Comparison of ENCODE assay signal across 23 cellular contexts in the genomic region with DNA sequence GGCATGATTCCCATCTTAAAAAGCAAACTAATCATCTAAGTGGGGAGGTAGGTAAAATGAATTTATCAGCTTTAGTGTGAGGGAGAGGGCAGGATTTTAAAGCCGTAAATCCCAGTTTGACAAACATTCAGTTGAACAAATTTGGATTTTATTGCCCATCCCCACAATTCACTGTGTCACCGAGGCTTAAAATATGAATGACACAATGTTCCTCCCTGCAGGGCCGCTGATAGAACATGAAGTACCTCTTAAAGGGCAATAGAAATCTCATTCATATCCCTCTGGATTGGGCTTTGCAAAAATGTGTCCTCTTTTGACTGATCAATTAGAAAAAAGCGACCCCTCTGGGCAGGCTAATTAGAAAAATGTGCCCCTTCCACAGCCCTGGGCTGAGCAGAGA.
"Had no signal": no experiment of that assay in that cellular context is flagged by ENCODE, and none has a peak within 500 bp of the region (broad histone marks: within the 10 kb centered on the region; RNA-seq: fewer than 3 reads in every experiment).

No MANE protein-coding gene starts in this region.

- H3K27ac ChIP-seq: gastroesophageal sphincter, heart right ventricle, left ventricle myocardium inferior, lower lobe of right lung, parathyroid adenoma, stomach, thyroid gland, upper lobe of left lung had no signal

- H3K36me3 ChIP-seq: gastroesophageal sphincter, heart right ventricle, left ventricle myocardium inferior, lower lobe of right lung, stomach, thyroid gland, upper lobe of left lung had no signal

- H3K79me2 ChIP-seq: parathyroid adenoma had no signal

- H3K9me3 ChIP-seq: lower lobe of right lung, mucosa of descending colon, thyroid gland had no signal

- H3K27me3 ChIP-seq: gastroesophageal sphincter, heart right ventricle, stomach, thyroid gland, upper lobe of left lung had no signal

- H3K9ac ChIP-seq: parathyroid adenoma had no signal

- H2AFZ ChIP-seq: parathyroid adenoma had no signal

- ATAC-seq: effector memory CD8-positive, alpha-beta T cell; gastroesophageal sphincter; left colon; lower lobe of right lung; mucosa of descending colon; natural killer cell treated with Interleukin-12 subunit alpha and Interleukin-12 subunit beta and Interleukin-15 and Interleukin-18, amount 100 ng/mL, for 72 hours; sciatic nerve; stimulated activated effector memory CD8-positive, alpha-beta T cell treated with anti-CD3 and anti-CD28 coated beads, Interleukin-12 subunit alpha, Interleukin-12 subunit beta, amount 100 ng/mL, for 72 hours had no signal

- DNase-seq: cerebellar nuclear complex; cortex of kidney; effector memory CD8-positive, alpha-beta T cell; erythroblast; heart right ventricle; immature natural killer cell; kidney glomerular epithelial cell; left colon; left ventricle myocardium inferior; lower lobe of right lung; mucosa of descending colon; naive B cell; stimulated activated CD4-positive, alpha-beta T cell treated with anti-CD3 and anti-CD28 coated beads, Interleukin-2, amount 100 ng/mL, for 24 hours; stimulated activated CD4-positive, alpha-beta T cell treated with anti-CD3 and anti-CD28 coated beads, Interleukin-4, amount 100 ng/mL, for 24 hours; stimulated activated naive CD4-positive, alpha-beta T cell treated with Interleukin-2 at 50 U/mL for 16 hours; stomach; thyroid gland; upper lobe of left lung had no signal

- H3K4me1 ChIP-seq: gastroesophageal sphincter, lower lobe of right lung, parathyroid adenoma, stomach, thyroid gland, upper lobe of left lung had no signal

- H3K4me3 ChIP-seq: gastroesophageal sphincter, heart right ventricle, left ventricle myocardium inferior, lower lobe of right lung, mucosa of descending colon, stomach, thyroid gland, upper lobe of left lung had no signal
